ENCODE assay signal across 6 cellular contexts in genomic region chr18:32545631-32546030, GRCh38.
"Had no signal": no experiment of that assay in that cellular context is flagged by ENCODE, and none has a peak within 500 bp of the region (broad histone marks: within the 10 kb centered on the region; RNA-seq: fewer than 3 reads in every experiment).

No MANE protein-coding gene starts in this region.

- H3K36me3 Mint-ChIP-seq: IgD-negative memory B cell had no signal

- H3K27ac ChIP-seq: HL-60 had no signal

- DNase-seq: IMR-90, KBM-7 had no signal

- H3K4me3 ChIP-seq: K562 had no signal

- H3K4me1 Mint-ChIP-seq: IgD-negative memory B cell had no signal

- H3K9me3 Mint-ChIP-seq: IgD-negative memory B cell had no signal

- H3K27ac Mint-ChIP-seq: IgD-negative memory B cell had no signal

- H3K4me3 Mint-ChIP-seq: IgD-negative memory B cell had no signal

- ATAC-seq: HepG2, K562 had no signal
